Comparison of ENCODE assay signal across 1 cellular context in genomic region chr11:73787643-73788537, GRCh38.
TF ChIP-seq lines count a peak whose summit lies in the region.

Gene MRPL48 (plus strand): TSS chr11:73787874. CDS start chr11:73787972, 98 bp downstream.

TF ChIP-seq in HEK293, 187 proteins besides CTCF, POLR2A, EP300 and RAD21 (continued from another document and continues in another):
- TF ChIP-seq, protein P1, sequence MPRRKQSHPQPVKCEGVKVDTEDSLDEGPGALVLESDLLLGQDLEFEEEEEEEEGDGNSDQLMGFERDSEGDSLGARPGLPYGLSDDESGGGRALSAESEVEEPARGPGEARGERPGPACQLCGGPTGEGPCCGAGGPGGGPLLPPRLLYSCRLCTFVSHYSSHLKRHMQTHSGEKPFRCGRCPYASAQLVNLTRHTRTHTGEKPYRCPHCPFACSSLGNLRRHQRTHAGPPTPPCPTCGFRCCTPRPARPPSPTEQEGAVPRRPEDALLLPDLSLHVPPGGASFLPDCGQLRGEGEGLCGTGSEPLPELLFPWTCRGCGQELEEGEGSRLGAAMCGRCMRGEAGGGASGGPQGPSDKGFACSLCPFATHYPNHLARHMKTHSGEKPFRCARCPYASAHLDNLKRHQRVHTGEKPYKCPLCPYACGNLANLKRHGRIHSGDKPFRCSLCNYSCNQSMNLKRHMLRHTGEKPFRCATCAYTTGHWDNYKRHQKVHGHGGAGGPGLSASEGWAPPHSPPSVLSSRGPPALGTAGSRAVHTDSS (tag by site-specific recombination; IDR thresholded peaks at IDR 0.05) = 0 out of 2 replicates have a peak, but pooled peaks have one; percentile 29
- TF ChIP-seq ZBTB7A (tag by site-specific recombination; IDR thresholded peaks at IDR 0.05; ENCODE audit: low read depth) (peak; percentile 75; the same call in 1 of the 2 replicates), SCRT1 (tag by site-specific recombination; IDR thresholded peaks at IDR 0.05; ENCODE audit: borderline replicate concordance) (peak; percentile 8; the same call in 1 of the 2 replicates), ZNF544 (tag by site-specific recombination; IDR thresholded peaks at IDR 0.05) (no peak), ZNF37A (tag by site-specific recombination; IDR thresholded peaks at IDR 0.05) (no peak), HOXA7 (CRISPR knock-in tag; IDR thresholded peaks at IDR 0.05; ENCODE audit: borderline replicate concordance) (no peak), ZNF184 (tag by site-specific recombination; IDR thresholded peaks at IDR 0.05) (no peak), KLF1 (tag by site-specific recombination; IDR thresholded peaks at IDR 0.05) (peak; percentile 57), ZNF211 (tag by site-specific recombination; IDR thresholded peaks at IDR 0.05; ENCODE audit: low read depth) (no peak), SP3 (tag by site-specific recombination; IDR thresholded peaks at IDR 0.05) (peak; percentile 65), ZNF146 (tag by site-specific recombination; IDR thresholded peaks at IDR 0.05) (peak; percentile 68), HOXC10 (CRISPR knock-in tag; IDR thresholded peaks at IDR 0.05) (no peak), WT1 (tag by site-specific recombination; IDR thresholded peaks at IDR 0.05) (peak; percentile 28; the same call in 1 of the 2 replicates), ZNF768 (tag by site-specific recombination; IDR thresholded peaks at IDR 0.05) (peak; percentile 71; the same call in 1 of the 2 replicates), ZNF623 (tag by site-specific recombination; IDR thresholded peaks at IDR 0.05) (no peak), ZNF138 (tag by site-specific recombination; IDR thresholded peaks at IDR 0.05; ENCODE audit: borderline replicate concordance) (0 out of 2 replicates have a peak, but pooled peaks have one; percentile 51), ZNF600 (tag by site-specific recombination; IDR thresholded peaks at IDR 0.05) (peak; percentile 98), ZBTB1 (tag by site-specific recombination; IDR thresholded peaks at IDR 0.05) (peak; percentile 75; the same call in 1 of the 2 replicates), FEZF1 (tag by site-specific recombination; IDR thresholded peaks at IDR 0.05) (peak; percentile 75), ZNF521 (tag by site-specific recombination; IDR thresholded peaks at IDR 0.05) (no peak), KLF9 (tag by site-specific recombination; IDR thresholded peaks at IDR 0.05; ENCODE audit: low read depth) (peak; percentile 92), ZBTB8A (tag by site-specific recombination; IDR thresholded peaks at IDR 0.05) (peak; percentile 52), YY2 (tag by site-specific recombination; IDR thresholded peaks at IDR 0.05) (peak; percentile 97), GLIS1 (tag by site-specific recombination; IDR thresholded peaks at IDR 0.05) (peak; percentile 19; the same call in 1 of the 2 replicates), YY1 (tag by site-specific recombination; IDR thresholded peaks at IDR 0.05) (peak; percentile 96), KLF7 (tag by site-specific recombination; IDR thresholded peaks at IDR 0.05; ENCODE audit: borderline replicate concordance) (peak; percentile 67; the same call in 1 of the 2 replicates), ZNF16 (tag by site-specific recombination; IDR thresholded peaks at IDR 0.05; ENCODE audit: low read depth) (no peak), SP2 (tag by site-specific recombination; IDR thresholded peaks at IDR 0.05) (peak; percentile 69), ZNF175 (tag by site-specific recombination; IDR thresholded peaks at IDR 0.05) (no peak), ZFP41 (tag by site-specific recombination; IDR thresholded peaks at IDR 0.05; ENCODE audit: borderline replicate concordance) (no peak), ZBTB48 (tag by site-specific recombination; IDR thresholded peaks at IDR 0.05) (peak; percentile 70), ZBTB44 (tag by site-specific recombination; IDR thresholded peaks at IDR 0.05) (no peak), ZNF354C (tag by site-specific recombination; IDR thresholded peaks at IDR 0.05; ENCODE audit: borderline replicate concordance, low read depth) (no peak), ZSCAN23 (tag by site-specific recombination; IDR thresholded peaks at IDR 0.05) (peak; percentile 77), ZNF202 (tag by site-specific recombination; IDR thresholded peaks at IDR 0.05; ENCODE audit: borderline replicate concordance) (no peak), ZBTB20 (tag by site-specific recombination; IDR thresholded peaks at IDR 0.05) (peak; percentile 90), ZNF324 (tag by site-specific recombination; IDR thresholded peaks at IDR 0.05) (0 out of 2 replicates have a peak, but pooled peaks have one; percentile 60), ZNF248 (tag by site-specific recombination; IDR thresholded peaks at IDR 0.05) (no peak), ZNF664 (tag by site-specific recombination; IDR thresholded peaks at IDR 0.05) (peak; percentile 50; the same call in 1 of the 2 replicates), PATZ1 (tag by site-specific recombination; IDR thresholded peaks at IDR 0.05) (peak; percentile 63), BCL11B (tag by site-specific recombination; IDR thresholded peaks at IDR 0.05; ENCODE audit: low read depth) (no peak; the same call in 1 of the 2 replicates)
- TF ChIP-seq, protein P2, sequence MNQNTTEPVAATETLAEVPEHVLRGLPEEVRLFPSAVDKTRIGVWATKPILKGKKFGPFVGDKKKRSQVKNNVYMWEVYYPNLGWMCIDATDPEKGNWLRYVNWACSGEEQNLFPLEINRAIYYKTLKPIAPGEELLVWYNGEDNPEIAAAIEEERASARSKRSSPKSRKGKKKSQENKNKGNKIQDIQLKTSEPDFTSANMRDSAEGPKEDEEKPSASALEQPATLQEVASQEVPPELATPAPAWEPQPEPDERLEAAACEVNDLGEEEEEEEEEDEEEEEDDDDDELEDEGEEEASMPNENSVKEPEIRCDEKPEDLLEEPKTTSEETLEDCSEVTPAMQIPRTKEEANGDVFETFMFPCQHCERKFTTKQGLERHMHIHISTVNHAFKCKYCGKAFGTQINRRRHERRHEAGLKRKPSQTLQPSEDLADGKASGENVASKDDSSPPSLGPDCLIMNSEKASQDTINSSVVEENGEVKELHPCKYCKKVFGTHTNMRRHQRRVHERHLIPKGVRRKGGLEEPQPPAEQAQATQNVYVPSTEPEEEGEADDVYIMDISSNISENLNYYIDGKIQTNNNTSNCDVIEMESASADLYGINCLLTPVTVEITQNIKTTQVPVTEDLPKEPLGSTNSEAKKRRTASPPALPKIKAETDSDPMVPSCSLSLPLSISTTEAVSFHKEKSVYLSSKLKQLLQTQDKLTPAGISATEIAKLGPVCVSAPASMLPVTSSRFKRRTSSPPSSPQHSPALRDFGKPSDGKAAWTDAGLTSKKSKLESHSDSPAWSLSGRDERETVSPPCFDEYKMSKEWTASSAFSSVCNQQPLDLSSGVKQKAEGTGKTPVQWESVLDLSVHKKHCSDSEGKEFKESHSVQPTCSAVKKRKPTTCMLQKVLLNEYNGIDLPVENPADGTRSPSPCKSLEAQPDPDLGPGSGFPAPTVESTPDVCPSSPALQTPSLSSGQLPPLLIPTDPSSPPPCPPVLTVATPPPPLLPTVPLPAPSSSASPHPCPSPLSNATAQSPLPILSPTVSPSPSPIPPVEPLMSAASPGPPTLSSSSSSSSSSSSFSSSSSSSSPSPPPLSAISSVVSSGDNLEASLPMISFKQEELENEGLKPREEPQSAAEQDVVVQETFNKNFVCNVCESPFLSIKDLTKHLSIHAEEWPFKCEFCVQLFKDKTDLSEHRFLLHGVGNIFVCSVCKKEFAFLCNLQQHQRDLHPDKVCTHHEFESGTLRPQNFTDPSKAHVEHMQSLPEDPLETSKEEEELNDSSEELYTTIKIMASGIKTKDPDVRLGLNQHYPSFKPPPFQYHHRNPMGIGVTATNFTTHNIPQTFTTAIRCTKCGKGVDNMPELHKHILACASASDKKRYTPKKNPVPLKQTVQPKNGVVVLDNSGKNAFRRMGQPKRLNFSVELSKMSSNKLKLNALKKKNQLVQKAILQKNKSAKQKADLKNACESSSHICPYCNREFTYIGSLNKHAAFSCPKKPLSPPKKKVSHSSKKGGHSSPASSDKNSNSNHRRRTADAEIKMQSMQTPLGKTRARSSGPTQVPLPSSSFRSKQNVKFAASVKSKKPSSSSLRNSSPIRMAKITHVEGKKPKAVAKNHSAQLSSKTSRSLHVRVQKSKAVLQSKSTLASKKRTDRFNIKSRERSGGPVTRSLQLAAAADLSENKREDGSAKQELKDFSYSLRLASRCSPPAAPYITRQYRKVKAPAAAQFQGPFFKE (tag by site-specific recombination; IDR thresholded peaks at IDR 0.05; ENCODE audit: borderline replicate concordance) = no peak; the same call in 1 of the 2 replicates
- TF ChIP-seq, protein P3, sequence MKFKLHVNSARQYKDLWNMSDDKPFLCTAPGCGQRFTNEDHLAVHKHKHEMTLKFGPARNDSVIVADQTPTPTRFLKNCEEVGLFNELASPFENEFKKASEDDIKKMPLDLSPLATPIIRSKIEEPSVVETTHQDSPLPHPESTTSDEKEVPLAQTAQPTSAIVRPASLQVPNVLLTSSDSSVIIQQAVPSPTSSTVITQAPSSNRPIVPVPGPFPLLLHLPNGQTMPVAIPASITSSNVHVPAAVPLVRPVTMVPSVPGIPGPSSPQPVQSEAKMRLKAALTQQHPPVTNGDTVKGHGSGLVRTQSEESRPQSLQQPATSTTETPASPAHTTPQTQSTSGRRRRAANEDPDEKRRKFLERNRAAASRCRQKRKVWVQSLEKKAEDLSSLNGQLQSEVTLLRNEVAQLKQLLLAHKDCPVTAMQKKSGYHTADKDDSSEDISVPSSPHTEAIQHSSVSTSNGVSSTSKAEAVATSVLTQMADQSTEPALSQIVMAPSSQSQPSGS (tag by site-specific recombination; IDR thresholded peaks at IDR 0.05; ENCODE audit: low read depth) = no peak
- TF ChIP-seq, protein P4, sequence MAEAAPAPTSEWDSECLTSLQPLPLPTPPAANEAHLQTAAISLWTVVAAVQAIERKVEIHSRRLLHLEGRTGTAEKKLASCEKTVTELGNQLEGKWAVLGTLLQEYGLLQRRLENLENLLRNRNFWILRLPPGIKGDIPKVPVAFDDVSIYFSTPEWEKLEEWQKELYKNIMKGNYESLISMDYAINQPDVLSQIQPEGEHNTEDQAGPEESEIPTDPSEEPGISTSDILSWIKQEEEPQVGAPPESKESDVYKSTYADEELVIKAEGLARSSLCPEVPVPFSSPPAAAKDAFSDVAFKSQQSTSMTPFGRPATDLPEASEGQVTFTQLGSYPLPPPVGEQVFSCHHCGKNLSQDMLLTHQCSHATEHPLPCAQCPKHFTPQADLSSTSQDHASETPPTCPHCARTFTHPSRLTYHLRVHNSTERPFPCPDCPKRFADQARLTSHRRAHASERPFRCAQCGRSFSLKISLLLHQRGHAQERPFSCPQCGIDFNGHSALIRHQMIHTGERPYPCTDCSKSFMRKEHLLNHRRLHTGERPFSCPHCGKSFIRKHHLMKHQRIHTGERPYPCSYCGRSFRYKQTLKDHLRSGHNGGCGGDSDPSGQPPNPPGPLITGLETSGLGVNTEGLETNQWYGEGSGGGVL (tag by site-specific recombination; IDR thresholded peaks at IDR 0.05) = peak; percentile 27; the same call in 1 of the 2 replicates
- TF ChIP-seq, protein P5, sequence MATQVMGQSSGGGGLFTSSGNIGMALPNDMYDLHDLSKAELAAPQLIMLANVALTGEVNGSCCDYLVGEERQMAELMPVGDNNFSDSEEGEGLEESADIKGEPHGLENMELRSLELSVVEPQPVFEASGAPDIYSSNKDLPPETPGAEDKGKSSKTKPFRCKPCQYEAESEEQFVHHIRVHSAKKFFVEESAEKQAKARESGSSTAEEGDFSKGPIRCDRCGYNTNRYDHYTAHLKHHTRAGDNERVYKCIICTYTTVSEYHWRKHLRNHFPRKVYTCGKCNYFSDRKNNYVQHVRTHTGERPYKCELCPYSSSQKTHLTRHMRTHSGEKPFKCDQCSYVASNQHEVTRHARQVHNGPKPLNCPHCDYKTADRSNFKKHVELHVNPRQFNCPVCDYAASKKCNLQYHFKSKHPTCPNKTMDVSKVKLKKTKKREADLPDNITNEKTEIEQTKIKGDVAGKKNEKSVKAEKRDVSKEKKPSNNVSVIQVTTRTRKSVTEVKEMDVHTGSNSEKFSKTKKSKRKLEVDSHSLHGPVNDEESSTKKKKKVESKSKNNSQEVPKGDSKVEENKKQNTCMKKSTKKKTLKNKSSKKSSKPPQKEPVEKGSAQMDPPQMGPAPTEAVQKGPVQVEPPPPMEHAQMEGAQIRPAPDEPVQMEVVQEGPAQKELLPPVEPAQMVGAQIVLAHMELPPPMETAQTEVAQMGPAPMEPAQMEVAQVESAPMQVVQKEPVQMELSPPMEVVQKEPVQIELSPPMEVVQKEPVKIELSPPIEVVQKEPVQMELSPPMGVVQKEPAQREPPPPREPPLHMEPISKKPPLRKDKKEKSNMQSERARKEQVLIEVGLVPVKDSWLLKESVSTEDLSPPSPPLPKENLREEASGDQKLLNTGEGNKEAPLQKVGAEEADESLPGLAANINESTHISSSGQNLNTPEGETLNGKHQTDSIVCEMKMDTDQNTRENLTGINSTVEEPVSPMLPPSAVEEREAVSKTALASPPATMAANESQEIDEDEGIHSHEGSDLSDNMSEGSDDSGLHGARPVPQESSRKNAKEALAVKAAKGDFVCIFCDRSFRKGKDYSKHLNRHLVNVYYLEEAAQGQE (tag by site-specific recombination; IDR thresholded peaks at IDR 0.05) = peak; percentile 29; the same call in 1 of the 2 replicates
